In genomic region chr2:218570850-218571249, GRCh38 we compare ENCODE assay signal across 9 cellular contexts. TPM values are rescaled to one million over a fixed set of nuclear protein-coding genes. Genes with fewer than 3 reads are reported as not detected.
DNase-seq lines count a peak whose midpoint lies in the region; ATAC-seq and TF ChIP-seq lines count a peak whose summit lies in the region.
"Had no signal": no experiment of that assay in that cellular context is flagged by ENCODE, and none has a peak within 500 bp of the region (broad histone marks: within the 10 kb centered on the region; RNA-seq: fewer than 3 reads in every experiment).

No MANE protein-coding gene starts in this region.

- H3K27me3 Mint-ChIP-seq in activated naive CD4-positive, alpha-beta T cell treated with anti-CD3 and anti-CD28 coated beads, Interleukin-2, amount 50 U/mL, for 24 hours: no peaks in the 10 kb centered on the region
- no peaks in the 10 kb centered on the region for H3K27me3 Mint-ChIP-seq in activated B cell treated with CpG ODN at 0.5 μM for 24 hours

- H3K4me3 ChIP-seq in gastroesophageal sphincter (no peak overlapping the region), testis (no peak overlapping the region)

- no peak for TF ChIP-seq EP300 in gastroesophageal sphincter (IDR thresholded peaks at IDR 0.05)

- 8 to 16% methylated on average over 5 to 6 of the region's 6 CpGs for WGBS in gastroesophageal sphincter (ENCODE audit: low coverage in 1 of 2), 2 donors
- WGBS in testis, 2 donors: 10 to 15% methylated on average over 6 of the region's 6 CpGs

- H3K27me3 ChIP-seq in gastroesophageal sphincter (no peaks in the 10 kb centered on the region), testis (no peaks in the 10 kb centered on the region)

- TF ChIP-seq POLR2A in gastroesophageal sphincter (IDR thresholded peaks at IDR 0.05): no peak
- no peak for TF ChIP-seq POLR2A in testis (IDR thresholded peaks at IDR 0.05)

- TF ChIP-seq CTCF in activated B cell treated with CpG ODN at 0.5 μM for 24 hours (IDR thresholded peaks at IDR 0.05) (no peak), gastroesophageal sphincter (IDR thresholded peaks at IDR 0.05) (no peak), testis (IDR thresholded peaks at IDR 0.05) (no peak)

- ATAC-seq in activated B cell treated with CpG ODN at 0.5 μM for 24 hours (ENCODE audit: low read depth): no peak
- ATAC-seq in gastroesophageal sphincter: no peak
- no peak for ATAC-seq in HG03520 (IDR thresholded peaks at IDR 0.05; ENCODE audit: unreplicated experiment)

- intact Hi-C loops in activated B cell treated with CpG ODN at 0.5 μM for 24 hours (cut with micrococcal nuclease) (no loop called here), testis (cut with DNase I; ENCODE audit: low total_unique reads) (no loop called here)

- POLR2A ChIA-PET in activated B cell treated with CpG ODN at 0.5 μM for 24 hours (lab: Charles Lee) (interaction anchor here (0.5 to 0.7 kb wide), 3 partner anchors 87 to 817 kb away, joined by 3 to 5 read pairs (median 4); no protein-coding TSS in a partner anchor), HEK293T (lab: Yijun Ruan, JAX) (interaction anchor here (2.0 kb wide), 1 partner anchor 89 kb away, joined by 5 read pairs; the partner anchor contains the start of genes BCS1L and ZNF142)

- H3K36me3 ChIP-seq in gastroesophageal sphincter (peaks cover 0 to 27% of the 10 kb centered on the region in 2 donors), testis (ENCODE audit: low read depth, missing control alignments) (no peaks in the 10 kb centered on the region)

- peaks cover 8% of the 10 kb centered on the region for H3K36me3 Mint-ChIP-seq in activated naive CD4-positive, alpha-beta T cell treated with anti-CD3 and anti-CD28 coated beads, Interleukin-2, amount 50 U/mL, for 24 hours
- peaks cover 61% of the 10 kb centered on the region for H3K36me3 Mint-ChIP-seq in activated B cell treated with CpG ODN at 0.5 μM for 24 hours (ENCODE audit: low read depth)

- peak overlapping the region; percentile 96 for H3K4me3 Mint-ChIP-seq in activated naive CD4-positive, alpha-beta T cell treated with anti-CD3 and anti-CD28 coated beads, Interleukin-2, amount 50 U/mL, for 24 hours
- peak overlapping the region; percentile 97 for H3K4me3 Mint-ChIP-seq in activated B cell treated with CpG ODN at 0.5 μM for 24 hours

- no peaks in the 10 kb centered on the region for H3K9me3 ChIP-seq in gastroesophageal sphincter
- H3K9me3 ChIP-seq in testis: no peaks in the 10 kb centered on the region

- H3K27ac ChIP-seq in gastroesophageal sphincter (peak overlapping the region; percentile 57 to 98 (median 94)), testis (peak overlapping the region; percentile 95)

- H3K27ac Mint-ChIP-seq in activated naive CD4-positive, alpha-beta T cell treated with anti-CD3 and anti-CD28 coated beads, Interleukin-2, amount 50 U/mL, for 24 hours: peak overlapping the region; percentile 99
- H3K27ac Mint-ChIP-seq in activated B cell treated with CpG ODN at 0.5 μM for 24 hours: peak overlapping the region; percentile 47

- H3K9me3 Mint-ChIP-seq in activated naive CD4-positive, alpha-beta T cell treated with anti-CD3 and anti-CD28 coated beads, Interleukin-2, amount 50 U/mL, for 24 hours: no peaks in the 10 kb centered on the region
- H3K9me3 Mint-ChIP-seq in activated B cell treated with CpG ODN at 0.5 μM for 24 hours: no peaks in the 10 kb centered on the region

- H3K4me1 Mint-ChIP-seq in activated naive CD4-positive, alpha-beta T cell treated with anti-CD3 and anti-CD28 coated beads, Interleukin-2, amount 50 U/mL, for 24 hours: peaks cover 60% of the 10 kb centered on the region
- peaks cover 45% of the 10 kb centered on the region for H3K4me1 Mint-ChIP-seq in activated B cell treated with CpG ODN at 0.5 μM for 24 hours

- DNase-seq in activated naive CD4-positive, alpha-beta T cell treated with Interleukin-2 at 50 U/mL for 16 hours: no peak
- DNase-seq in activated B cell treated with CpG ODN at 0.5 μM for 24 hours (no peak), testis (no peak), NCI-H2196 (lab: John Stamatoyannopoulos, UW; ENCODE audit: unreplicated experiment) (no peak), HEK293T (ENCODE audit: extremely low spot score) (no peak)
- DNase-seq: activated CD8-positive, alpha-beta memory T cell treated with anti-CD3 and anti-CD28 coated beads, Interleukin-2, amount 50 U/mL, for 48 hours had no signal

- CTCF ChIA-PET in activated B cell treated with CpG ODN at 0.5 μM for 24 hours (lab: Charles Lee): no interaction called here
- CTCF ChIA-PET in HEK293T (lab: Yijun Ruan, JAX): no interaction called here

- H3K4me1 ChIP-seq in gastroesophageal sphincter (peaks cover 4 to 59% (median 19%) of the 10 kb centered on the region in 3 donors), testis (peaks cover 18% of the 10 kb centered on the region)

TF ChIP-seq in HEK293T, 16 proteins besides CTCF, POLR2A, EP300 and RAD21:
- TF ChIP-seq PKNOX1 (IDR thresholded peaks at IDR 0.05) (no peak), ARNT (IDR thresholded peaks at IDR 0.05) (no peak)

RNA-seq across cellular contexts. Expression of gene CNOT9, which starts 2.2 kb away (rescaled TPM):
- total RNA-seq in activated B cell treated with CpG ODN at 0.5 μM for 24 hours (60.5 and 74.4 TPM in 2 replicates), gastroesophageal sphincter (10 to 100 TPM; 27.5 to 35.3 (median 32.3) TPM), testis (100 to 1,000 TPM; 118 to 129 TPM)
- polyA plus RNA-seq in testis (ENCODE audit: insufficient read depth, low read depth, low replicate concordance): 55.4 TPM

RNA-seq across cellular contexts. Expression of gene USP37, which starts 2.7 kb away (rescaled TPM):
- total RNA-seq in activated B cell treated with CpG ODN at 0.5 μM for 24 hours (14.3 and 23.1 TPM in 2 replicates), gastroesophageal sphincter (10 to 100 TPM in 1 of 4 donors, 1 to 10 TPM in 3; 8.3 to 17.4 (median 9.0) TPM), testis (10 to 100 TPM; 39.3 to 81.4 TPM)
- 26.7 TPM for polyA plus RNA-seq in testis (ENCODE audit: insufficient read depth, low read depth, low replicate concordance)

RNA-seq across cellular contexts. Expression of gene PLCD4, which starts 36.8 kb away (rescaled TPM):
- total RNA-seq in activated B cell treated with CpG ODN at 0.5 μM for 24 hours (0.64 and 1.0 TPM in 2 replicates), gastroesophageal sphincter (10 to 100 TPM in 2 of 4 donors, 1 to 10 TPM in 2; 1.6 to 18.8 (median 9.3) TPM), testis (1 to 10 TPM; 8.2 to 9.0 TPM)
- 13.9 TPM for polyA plus RNA-seq in testis (ENCODE audit: insufficient read depth, low read depth, low replicate concordance)
